ENCODE assay signal across 1 cellular context in the genomic region with DNA sequence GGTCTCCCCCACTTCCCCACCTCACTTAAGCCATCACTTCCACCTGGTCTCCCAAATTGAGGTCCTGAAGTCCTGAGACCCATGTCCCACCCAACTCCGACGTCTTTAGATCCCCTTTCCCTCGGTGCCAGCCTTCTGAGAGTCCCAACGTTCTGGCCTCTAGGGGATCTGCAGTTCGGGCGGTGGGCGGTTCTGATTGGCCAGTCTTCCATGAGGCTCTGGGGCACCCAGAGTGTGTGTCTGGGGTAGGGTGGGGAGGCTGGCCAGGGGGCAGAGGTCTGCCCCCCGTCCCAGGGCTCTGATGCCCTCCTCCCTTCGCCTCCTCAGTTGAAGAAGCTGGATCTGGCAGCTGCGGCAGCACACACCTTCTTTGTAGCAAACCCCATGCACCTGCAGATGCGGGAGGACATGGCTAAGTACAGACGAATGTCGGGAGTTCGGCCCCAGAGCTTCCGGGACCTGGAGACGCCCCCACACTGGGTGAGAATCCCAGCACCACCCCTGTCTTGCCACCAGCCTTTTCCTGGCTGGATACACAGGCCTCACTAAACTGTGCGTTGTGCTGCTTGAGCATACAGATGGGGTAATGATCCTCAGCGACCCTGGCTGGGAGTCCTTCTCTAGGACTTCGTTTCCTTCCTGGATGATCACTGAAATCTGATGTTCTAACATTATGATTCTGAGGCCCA.
TF ChIP-seq lines count a peak whose summit lies in the region.

No MANE protein-coding gene starts in this region.

TF ChIP-seq in SK-N-SH treated with all-trans-retinoic acid at 6 μM for 48 hours, 23 proteins besides CTCF, POLR2A, EP300 and RAD21 (continued from another document):
- TF ChIP-seq TCF4 (CRISPR knock-in tag; IDR thresholded peaks at IDR 0.05; ENCODE audit: borderline replicate concordance) (no peak), ESRRG (CRISPR knock-in tag; IDR thresholded peaks at IDR 0.05) (no peak)
- TF ChIP-seq, protein P1, sequence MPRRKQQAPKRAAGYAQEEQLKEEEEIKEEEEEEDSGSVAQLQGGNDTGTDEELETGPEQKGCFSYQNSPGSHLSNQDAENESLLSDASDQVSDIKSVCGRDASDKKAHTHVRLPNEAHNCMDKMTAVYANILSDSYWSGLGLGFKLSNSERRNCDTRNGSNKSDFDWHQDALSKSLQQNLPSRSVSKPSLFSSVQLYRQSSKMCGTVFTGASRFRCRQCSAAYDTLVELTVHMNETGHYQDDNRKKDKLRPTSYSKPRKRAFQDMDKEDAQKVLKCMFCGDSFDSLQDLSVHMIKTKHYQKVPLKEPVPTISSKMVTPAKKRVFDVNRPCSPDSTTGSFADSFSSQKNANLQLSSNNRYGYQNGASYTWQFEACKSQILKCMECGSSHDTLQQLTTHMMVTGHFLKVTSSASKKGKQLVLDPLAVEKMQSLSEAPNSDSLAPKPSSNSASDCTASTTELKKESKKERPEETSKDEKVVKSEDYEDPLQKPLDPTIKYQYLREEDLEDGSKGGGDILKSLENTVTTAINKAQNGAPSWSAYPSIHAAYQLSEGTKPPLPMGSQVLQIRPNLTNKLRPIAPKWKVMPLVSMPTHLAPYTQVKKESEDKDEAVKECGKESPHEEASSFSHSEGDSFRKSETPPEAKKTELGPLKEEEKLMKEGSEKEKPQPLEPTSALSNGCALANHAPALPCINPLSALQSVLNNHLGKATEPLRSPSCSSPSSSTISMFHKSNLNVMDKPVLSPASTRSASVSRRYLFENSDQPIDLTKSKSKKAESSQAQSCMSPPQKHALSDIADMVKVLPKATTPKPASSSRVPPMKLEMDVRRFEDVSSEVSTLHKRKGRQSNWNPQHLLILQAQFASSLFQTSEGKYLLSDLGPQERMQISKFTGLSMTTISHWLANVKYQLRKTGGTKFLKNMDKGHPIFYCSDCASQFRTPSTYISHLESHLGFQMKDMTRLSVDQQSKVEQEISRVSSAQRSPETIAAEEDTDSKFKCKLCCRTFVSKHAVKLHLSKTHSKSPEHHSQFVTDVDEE (CRISPR knock-in tag; IDR thresholded peaks at IDR 0.05), result no peak
